1 cellular context compared by ENCODE assay signal in the genomic region with DNA sequence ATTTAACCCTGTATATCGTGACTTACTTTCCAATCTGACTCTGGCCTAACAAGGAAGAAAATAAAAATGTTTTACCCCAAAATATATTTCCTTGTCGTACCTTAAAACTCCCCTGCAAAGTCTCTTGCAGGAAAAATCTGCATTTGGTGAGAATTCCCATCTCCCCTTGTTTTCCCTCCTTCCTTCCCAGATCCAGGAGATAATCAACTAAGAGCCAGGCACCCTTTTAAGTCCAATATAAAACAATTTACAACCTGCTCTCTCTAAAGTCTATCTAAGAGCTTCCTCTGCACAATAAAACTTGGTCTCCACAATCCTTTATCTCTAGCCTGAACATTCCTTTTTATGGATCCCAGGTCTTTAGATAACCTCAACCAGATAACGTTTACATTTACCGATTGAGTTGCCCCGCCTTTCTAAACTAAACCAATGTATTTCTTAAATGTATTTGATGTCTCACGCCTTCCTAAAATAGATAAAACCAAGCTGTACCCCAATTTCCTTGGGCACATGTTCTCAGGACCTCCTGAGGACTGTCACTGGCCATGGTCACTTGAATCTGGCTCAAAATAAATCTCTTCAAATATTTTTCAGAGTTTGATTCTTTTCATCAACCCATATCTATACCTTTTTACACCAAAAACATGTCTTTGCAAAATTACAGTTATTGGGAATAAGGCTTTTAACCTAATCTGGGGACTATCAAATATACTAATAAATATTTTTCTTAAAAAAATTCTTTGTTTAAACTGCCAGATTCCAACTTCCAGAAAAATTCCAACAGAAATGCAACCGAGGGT.
TF ChIP-seq lines count a peak whose summit lies in the region.

No MANE protein-coding gene starts in this region.

TF ChIP-seq in H1, 55 proteins besides CTCF, POLR2A, EP300 and RAD21:
- TF ChIP-seq KDM1A (IDR thresholded peaks at IDR 0.05; ENCODE audit: borderline replicate concordance, low read length): no peak
- no peak for TF ChIP-seq YY1 (IDR thresholded peaks at IDR 0.05; ENCODE audit: low read depth, low read length)
- no peak for TF ChIP-seq SAP30 (IDR thresholded peaks at IDR 0.05; ENCODE audit: insufficient read depth, insufficient replicate concordance, low read length)
- no peak for TF ChIP-seq CTBP2 (IDR thresholded peaks at IDR 0.05; ENCODE audit: borderline replicate concordance, insufficient read depth, insufficient read length, low read length)
- TF ChIP-seq ASH2L (IDR thresholded peaks at IDR 0.05; ENCODE audit: low read length): no peak
- TF ChIP-seq GABPA (IDR thresholded peaks at IDR 0.05; ENCODE audit: borderline replicate concordance, insufficient read depth, low read length): no peak
- no peak for TF ChIP-seq KDM4A (IDR thresholded peaks at IDR 0.05; ENCODE audit: low read depth, low read length, severe bottlenecking)
- TF ChIP-seq, protein P1, sequence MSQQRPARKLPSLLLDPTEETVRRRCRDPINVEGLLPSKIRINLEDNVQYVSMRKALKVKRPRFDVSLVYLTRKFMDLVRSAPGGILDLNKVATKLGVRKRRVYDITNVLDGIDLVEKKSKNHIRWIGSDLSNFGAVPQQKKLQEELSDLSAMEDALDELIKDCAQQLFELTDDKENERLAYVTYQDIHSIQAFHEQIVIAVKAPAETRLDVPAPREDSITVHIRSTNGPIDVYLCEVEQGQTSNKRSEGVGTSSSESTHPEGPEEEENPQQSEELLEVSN (IDR thresholded peaks at IDR 0.05): no peak
- TF ChIP-seq POU5F1 (IDR thresholded peaks at IDR 0.05; ENCODE audit: low read depth, low read length): no peak
